Comparison of ENCODE assay signal across 28 cellular contexts in genomic region chr4:111869339-111869738, GRCh38.
DNase-seq lines count a peak whose midpoint lies in the region; ATAC-seq, FAIRE-seq and TF ChIP-seq lines count a peak whose summit lies in the region.
"Had no signal": no experiment of that assay in that cellular context is flagged by ENCODE, and none has a peak within 500 bp of the region (broad histone marks: within the 10 kb centered on the region; RNA-seq: fewer than 3 reads in every experiment).

No MANE protein-coding gene starts in this region.

- no peak for DNase-seq in HepG2 (ENCODE audit: low spot score)
- no peak for DNase-seq in right lobe of liver
- DNase-seq: 8988T; ACHN; AML-193; BE2C; C1 segment of cervical spinal cord; Caco-2; Calu3; CD4-positive, alpha-beta memory T cell; CD4-positive, alpha-beta T cell; CD4-positive, CD25-positive, alpha-beta regulatory T cell; CD8-positive, alpha-beta memory T cell; CD8-positive, alpha-beta T cell; COR-L47; DMS 273 treated with DMSO at 0.1 percent for 48 hours; DMS153; DMS53; DMS79; DMS79 treated with DMSO at 0.1 percent for 48 hours; DND-41; EL had no signal

- H3K4me3 ChIP-seq in HepG2 (replicated peaks in 1 of 3; ENCODE audit: insufficient read depth in 1 of 3, low read depth in 2 of 3, low read length in 3 of 3) (no peak overlapping the region), right lobe of liver (no peak overlapping the region)
- H3K4me3 ChIP-seq: A549; BLaER1; BLaER1 treated with 17β-estradiol and CSF1 and Interleukin-3, amounts not matched to agents 10 nM and 100 nM had no signal

- H3K27ac ChIP-seq in HepG2 (ENCODE audit: extremely low read length, insufficient read depth, low read length): no peak overlapping the region
- H3K27ac ChIP-seq in right lobe of liver: no peak overlapping the region
- H3K27ac ChIP-seq: 22Rv1; A549; BLaER1; BLaER1 treated with 17β-estradiol and CSF1 and Interleukin-3, amounts not matched to agents 10 nM and 100 nM; C4-2B had no signal

- H2AFZ ChIP-seq in HepG2 (ENCODE audit: low read length): no peak overlapping the region

- TF ChIP-seq POLR2A in HepG2 (IDR thresholded peaks at IDR 0.05; ENCODE audit: insufficient read depth in 1 of 2, low read depth in 2 of 2, low read length in 2 of 2): no peak
- no peak for TF ChIP-seq POLR2A in right lobe of liver (IDR thresholded peaks at IDR 0.05)

- CTCF ChIA-PET in HepG2 (lab: Yijun Ruan, JAX; ENCODE audit: low intra/inter-chr PET ratio, low total read pairs): no interaction called here

- H3K4me1 ChIP-seq in HepG2 (ENCODE audit: insufficient read depth, low read length) (no peaks in the 10 kb centered on the region), right lobe of liver (no peaks in the 10 kb centered on the region)
- H3K4me1 ChIP-seq: A549, BE2C, Caco-2 had no signal

- in situ Hi-C loops in HepG2 (cut with HindIII; ENCODE audit: extremely low pct_ligation_motif_present, low pct_unique_long_range_greater_than_20kb): no loop called here

- H4K20me1 ChIP-seq in HepG2 (ENCODE audit: insufficient read depth, low read length): no peaks in the 10 kb centered on the region
- H4K20me1 ChIP-seq: BLaER1; BLaER1 treated with 17β-estradiol and CSF1 and Interleukin-3, amounts not matched to agents 10 nM and 100 nM had no signal

- H3K79me2 ChIP-seq in HepG2 (ENCODE audit: insufficient read depth, low read length): no peaks in the 10 kb centered on the region

- H3K27me3 ChIP-seq in HepG2 (ENCODE audit: control insufficient read depth in 1 of 2, insufficient read depth in 2 of 2, low read length in 2 of 2): no peaks in the 10 kb centered on the region
- H3K27me3 ChIP-seq in right lobe of liver: no peaks in the 10 kb centered on the region
- H3K27me3 ChIP-seq: BE2C; BLaER1; BLaER1 treated with 17β-estradiol and CSF1 and Interleukin-3, amounts not matched to agents 10 nM and 100 nM had no signal

- no peak for TF ChIP-seq RAD21 in HepG2 (CRISPR knock-in tag; IDR thresholded peaks at IDR 0.05)

- no peak overlapping the region for H3K9ac ChIP-seq in HepG2 (ENCODE audit: insufficient read depth, low read depth, low read length)
- H3K9ac ChIP-seq: BLaER1; BLaER1 treated with 17β-estradiol and CSF1 and Interleukin-3, amounts not matched to agents 10 nM and 100 nM had no signal

- H3K36me3 ChIP-seq in HepG2 (replicated peaks in 1 of 2; ENCODE audit: control insufficient read depth in 1 of 2, insufficient read depth in 2 of 2, low read length in 2 of 2) (no peaks in the 10 kb centered on the region), right lobe of liver (no peaks in the 10 kb centered on the region)
- H3K36me3 ChIP-seq: BE2C; BLaER1; BLaER1 treated with 17β-estradiol and CSF1 and Interleukin-3, amounts not matched to agents 10 nM and 100 nM had no signal

- intact Hi-C loops in HepG2 (cut with micrococcal nuclease; ENCODE audit: unreplicated experiment): no loop called here
- intact Hi-C loops in right lobe of liver (cut with DNase I): no loop called here

- no peaks in the 10 kb centered on the region for H3K9me3 ChIP-seq in HepG2 (ENCODE audit: low read length)
- H3K9me3 ChIP-seq in right lobe of liver: no peaks in the 10 kb centered on the region
- H3K9me3 ChIP-seq: A549, BE2C, BLaER1, Caco-2 had no signal

- BruUV-seq in HepG2 (replicated peaks; lab: Mats Ljungman, UMichigan): no TSS peak

- TF ChIP-seq CTCF in HepG2 (CRISPR knock-in tag; IDR thresholded peaks at IDR 0.05): no peak
- TF ChIP-seq CTCF in right lobe of liver (IDR thresholded peaks at IDR 0.05): no peak

- ATAC-seq in HepG2: no peak
- no peak for ATAC-seq in right lobe of liver
- ATAC-seq: A549; CD8-positive, alpha-beta T cell had no signal

- no peak for FAIRE-seq in HepG2 (lab: Jason Lieb, UNC)
- FAIRE-seq: A549, D721Med had no signal

- POLR2A ChIA-PET in HepG2 (lab: Yijun Ruan, JAX): no interaction called here

- no peak overlapping the region for H3K4me2 ChIP-seq in HepG2 (ENCODE audit: low read depth, low read length)
- H3K4me2 ChIP-seq: A549 had no signal

- 45% methylated on average over 4 of the region's 4 CpGs for WGBS in HepG2 (ENCODE audit: low lambda C conversion rate)
- 71% methylated on average over 4 of the region's 4 CpGs for WGBS in right lobe of liver (ENCODE audit: insufficient coverage, low coverage, low lambda C conversion rate, missing lambda C conversion rate)

- TF ChIP-seq EP300 in HepG2 (IDR thresholded peaks at IDR 0.05; ENCODE audit: low read depth in 2 of 2, low read length in 2 of 2) (no peak), HepG2 (CRISPR knock-in tag; IDR thresholded peaks at IDR 0.05; ENCODE audit: borderline replicate concordance) (no peak)

TF ChIP-seq in HepG2, 621 proteins besides CTCF, POLR2A, EP300 and RAD21:
- no peak for TF ChIP-seq THYN1 (CRISPR knock-in tag; IDR thresholded peaks at IDR 0.05; ENCODE audit: borderline replicate concordance, low read depth)
- TF ChIP-seq ZNF644 (CRISPR knock-in tag; IDR thresholded peaks at IDR 0.05; ENCODE audit: low read depth): no peak
- no peak for TF ChIP-seq ZNF780A (CRISPR knock-in tag; IDR thresholded peaks at IDR 0.05)
- peak; percentile 96 for TF ChIP-seq ATF7 (IDR thresholded peaks at IDR 0.05)
- no peak for TF ChIP-seq ATF7 (CRISPR knock-in tag; IDR thresholded peaks at IDR 0.05)
- TF ChIP-seq CREBL2 (CRISPR knock-in tag; IDR thresholded peaks at IDR 0.05; ENCODE audit: borderline replicate concordance): no peak
- TF ChIP-seq CREB1 (IDR thresholded peaks at IDR 0.05): 0 out of 2 replicates have a peak, but pooled peaks have one; percentile 13
- TF ChIP-seq CREB1 (CRISPR knock-in tag; IDR thresholded peaks at IDR 0.05): no peak
- no peak for TF ChIP-seq TBP (CRISPR knock-in tag; IDR thresholded peaks at IDR 0.05)
